ENCODE assay signal across 20 cellular contexts in the genomic region with DNA sequence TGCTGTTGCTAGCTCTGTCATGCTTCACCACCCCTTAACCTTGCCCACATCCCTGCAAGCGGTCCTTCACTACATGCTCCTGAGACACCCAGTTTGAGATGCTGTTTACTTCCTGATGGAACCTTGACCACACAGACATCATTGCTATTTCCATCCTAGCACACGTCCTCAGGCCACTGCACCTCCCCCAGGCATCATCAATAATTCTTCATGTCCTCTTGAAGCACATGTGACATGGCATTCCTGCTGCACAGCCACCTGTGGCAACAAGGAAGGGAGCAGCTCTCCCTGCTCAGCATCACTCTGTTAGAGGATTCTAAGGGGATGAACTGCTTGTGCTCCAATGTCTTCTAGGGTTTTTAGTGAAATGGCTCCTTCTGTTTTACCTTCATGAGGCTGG. TPM values are rescaled to one million over a fixed set of nuclear protein-coding genes. Genes with fewer than 3 reads are reported as not detected.
DNase-seq lines count a peak whose midpoint lies in the region; ATAC-seq lines count a peak whose summit lies in the region.
"Had no signal": no experiment of that assay in that cellular context is flagged by ENCODE, and none has a peak within 500 bp of the region (broad histone marks: within the 10 kb centered on the region; RNA-seq: fewer than 3 reads in every experiment).

No MANE protein-coding gene starts in this region.

- peak overlapping the region; percentile 80 for H3K27ac ChIP-seq in substantia nigra (ENCODE audit: low read depth, low read length, poor library complexity, severe bottlenecking)
- H3K27ac ChIP-seq: 22Rv1, testis had no signal

- ATAC-seq in GM21786 (IDR thresholded peaks at IDR 0.05; ENCODE audit: unreplicated experiment) (no peak), esophagus mucosa (no peak)
- ATAC-seq: activated CD8-positive, alpha-beta memory T cell treated with anti-CD3 and anti-CD28 coated beads, Interleukin-2, amount 10 ng/mL, durations not matched to agents 7 days and 5 days; SK-N-SH treated with all-trans-retinoic acid at 6 μM for 48 hours had no signal

- peak; percentile 67 for DNase-seq in DMS53 (lab: John Stamatoyannopoulos, UW)
- no peak for DNase-seq in DMS53 treated with DMSO at 0.1 percent for 48 hours (lab: John Stamatoyannopoulos, UW; ENCODE audit: unreplicated experiment)
- DNase-seq in NCI-H510A (lab: John Stamatoyannopoulos, UW) = peak; percentile 92
- peak; percentile 35 for DNase-seq in kidney glomerular epithelial cell (lab: John Stamatoyannopoulos, UW)
- DNase-seq in substantia nigra (lab: John Stamatoyannopoulos, UW) = no peak
- DNase-seq in amniotic stem cell (lab: John Stamatoyannopoulos, UW) = no peak
- DNase-seq: activated CD8-positive, alpha-beta memory T cell treated with anti-CD3 and anti-CD28 coated beads, Interleukin-2, amount 10 ng/mL, durations not matched to agents 7 days and 5 days; BE2C; DMS 273 treated with DMSO at 0.1 percent for 48 hours; glutamatergic neuron; GOT3; mesendoderm; natural killer cell; NCI-H2171; stimulated activated CD4-positive, alpha-beta T cell treated with anti-CD3 and anti-CD28 coated beads, Interleukin-4, amount 100 ng/mL, for 4 hours; testis had no signal

RNA-seq across cellular contexts. Expression of gene ST3GAL5, which starts 26.1 kb away (rescaled TPM):
- total RNA-seq in esophagus mucosa = 1.2 TPM

Comparison
In these comparisons a context has a peak if more than half of its experiments do, and no peak if none do; other contexts are left out.
1. DNase-seq: peak in DMS53 (single experiment), NCI-H510A (single experiment) and kidney glomerular epithelial cell (single experiment); none in DMS53 treated with DMSO at 0.1 percent for 48 hours (single experiment), substantia nigra (0 of 49) and amniotic stem cell (single experiment).